Comparison of ENCODE assay signal across 1 cellular context in genomic region chr3:71688121-71688520, GRCh38.
TF ChIP-seq lines count a peak whose summit lies in the region.

No MANE protein-coding gene starts in this region.

TF ChIP-seq in SK-N-SH, 30 proteins besides CTCF, POLR2A, EP300 and RAD21:
- TF ChIP-seq NFIC (IDR thresholded peaks at IDR 0.05; ENCODE audit: borderline replicate concordance) (peak; percentile 58), GABPA (IDR thresholded peaks at IDR 0.05; ENCODE audit: low read depth) (no peak), TEAD4 (IDR thresholded peaks at IDR 0.05; ENCODE audit: borderline replicate concordance, insufficient read depth) (no peak), ELF1 (IDR thresholded peaks at IDR 0.05) (no peak), FOSL2 (IDR thresholded peaks at IDR 0.05; ENCODE audit: borderline replicate concordance, low read depth) (peak; percentile 46; the same call in 1 of the 2 replicates), RFX5 (IDR thresholded peaks at IDR 0.05; ENCODE audit: low read length) (no peak), REST (IDR thresholded peaks at IDR 0.05; ENCODE audit: low read depth, low read length) (no peak), TCF12 (IDR thresholded peaks at IDR 0.05) (peak; percentile 72), RCOR1 (IDR thresholded peaks at IDR 0.05; ENCODE audit: low read length) (no peak), FOXJ3 (CRISPR knock-in tag; IDR thresholded peaks at IDR 0.05) (no peak), MEF2A (IDR thresholded peaks at IDR 0.05; ENCODE audit: borderline replicate concordance, low read depth) (no peak), MAX (IDR thresholded peaks at IDR 0.05; ENCODE audit: low read depth) (no peak), FOXM1 (IDR thresholded peaks at IDR 0.05; ENCODE audit: low read depth) (0 out of 2 replicates have a peak, but pooled peaks have one; percentile 30), EZH2phosphoT487 (IDR thresholded peaks at IDR 0.05; ENCODE audit: borderline replicate concordance, low read depth) (no peak), CHD2 (IDR thresholded peaks at IDR 0.05; ENCODE audit: low read length, partially characterized antibody) (no peak), TAF1 (IDR thresholded peaks at IDR 0.05; ENCODE audit: borderline replicate concordance, low read depth, low read length) (no peak), IRF3 (IDR thresholded peaks at IDR 0.05; ENCODE audit: low read depth, low read length) (no peak), RXRA (IDR thresholded peaks at IDR 0.05; ENCODE audit: borderline replicate concordance, low read depth) (peak; percentile 20; the same call in 1 of the 2 replicates), JUND (IDR thresholded peaks at IDR 0.05) (peak; percentile 75), PBX3 (IDR thresholded peaks at IDR 0.05) (peak; percentile 79)
